1 cellular context compared by ENCODE assay signal in the genomic region with DNA sequence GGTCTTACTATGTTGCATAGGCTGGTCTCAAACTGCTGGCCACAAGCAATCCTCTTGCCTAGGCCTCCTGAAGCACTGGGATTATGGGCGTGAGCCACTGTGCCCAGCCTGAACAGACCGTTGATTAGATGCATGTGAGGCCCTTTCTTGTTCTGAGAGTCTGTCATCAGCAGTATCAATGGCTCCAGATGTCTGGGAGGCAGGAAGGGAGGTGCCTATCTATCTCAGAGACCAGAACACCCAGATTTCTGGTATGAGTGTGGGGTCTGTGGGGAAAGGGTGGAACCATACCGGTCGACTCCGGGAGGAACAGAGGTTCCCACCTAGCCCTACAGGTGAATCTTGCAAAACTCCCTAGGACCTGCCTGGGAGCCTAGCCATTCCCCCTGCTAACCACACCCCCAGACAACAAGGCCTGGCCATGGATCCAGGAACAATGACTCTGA.
TF ChIP-seq lines count a peak whose summit lies in the region.

No MANE protein-coding gene starts in this region.

TF ChIP-seq in GM23338, 12 proteins besides CTCF, POLR2A, EP300 and RAD21 (continued from another document):
- TF ChIP-seq, protein P1, sequence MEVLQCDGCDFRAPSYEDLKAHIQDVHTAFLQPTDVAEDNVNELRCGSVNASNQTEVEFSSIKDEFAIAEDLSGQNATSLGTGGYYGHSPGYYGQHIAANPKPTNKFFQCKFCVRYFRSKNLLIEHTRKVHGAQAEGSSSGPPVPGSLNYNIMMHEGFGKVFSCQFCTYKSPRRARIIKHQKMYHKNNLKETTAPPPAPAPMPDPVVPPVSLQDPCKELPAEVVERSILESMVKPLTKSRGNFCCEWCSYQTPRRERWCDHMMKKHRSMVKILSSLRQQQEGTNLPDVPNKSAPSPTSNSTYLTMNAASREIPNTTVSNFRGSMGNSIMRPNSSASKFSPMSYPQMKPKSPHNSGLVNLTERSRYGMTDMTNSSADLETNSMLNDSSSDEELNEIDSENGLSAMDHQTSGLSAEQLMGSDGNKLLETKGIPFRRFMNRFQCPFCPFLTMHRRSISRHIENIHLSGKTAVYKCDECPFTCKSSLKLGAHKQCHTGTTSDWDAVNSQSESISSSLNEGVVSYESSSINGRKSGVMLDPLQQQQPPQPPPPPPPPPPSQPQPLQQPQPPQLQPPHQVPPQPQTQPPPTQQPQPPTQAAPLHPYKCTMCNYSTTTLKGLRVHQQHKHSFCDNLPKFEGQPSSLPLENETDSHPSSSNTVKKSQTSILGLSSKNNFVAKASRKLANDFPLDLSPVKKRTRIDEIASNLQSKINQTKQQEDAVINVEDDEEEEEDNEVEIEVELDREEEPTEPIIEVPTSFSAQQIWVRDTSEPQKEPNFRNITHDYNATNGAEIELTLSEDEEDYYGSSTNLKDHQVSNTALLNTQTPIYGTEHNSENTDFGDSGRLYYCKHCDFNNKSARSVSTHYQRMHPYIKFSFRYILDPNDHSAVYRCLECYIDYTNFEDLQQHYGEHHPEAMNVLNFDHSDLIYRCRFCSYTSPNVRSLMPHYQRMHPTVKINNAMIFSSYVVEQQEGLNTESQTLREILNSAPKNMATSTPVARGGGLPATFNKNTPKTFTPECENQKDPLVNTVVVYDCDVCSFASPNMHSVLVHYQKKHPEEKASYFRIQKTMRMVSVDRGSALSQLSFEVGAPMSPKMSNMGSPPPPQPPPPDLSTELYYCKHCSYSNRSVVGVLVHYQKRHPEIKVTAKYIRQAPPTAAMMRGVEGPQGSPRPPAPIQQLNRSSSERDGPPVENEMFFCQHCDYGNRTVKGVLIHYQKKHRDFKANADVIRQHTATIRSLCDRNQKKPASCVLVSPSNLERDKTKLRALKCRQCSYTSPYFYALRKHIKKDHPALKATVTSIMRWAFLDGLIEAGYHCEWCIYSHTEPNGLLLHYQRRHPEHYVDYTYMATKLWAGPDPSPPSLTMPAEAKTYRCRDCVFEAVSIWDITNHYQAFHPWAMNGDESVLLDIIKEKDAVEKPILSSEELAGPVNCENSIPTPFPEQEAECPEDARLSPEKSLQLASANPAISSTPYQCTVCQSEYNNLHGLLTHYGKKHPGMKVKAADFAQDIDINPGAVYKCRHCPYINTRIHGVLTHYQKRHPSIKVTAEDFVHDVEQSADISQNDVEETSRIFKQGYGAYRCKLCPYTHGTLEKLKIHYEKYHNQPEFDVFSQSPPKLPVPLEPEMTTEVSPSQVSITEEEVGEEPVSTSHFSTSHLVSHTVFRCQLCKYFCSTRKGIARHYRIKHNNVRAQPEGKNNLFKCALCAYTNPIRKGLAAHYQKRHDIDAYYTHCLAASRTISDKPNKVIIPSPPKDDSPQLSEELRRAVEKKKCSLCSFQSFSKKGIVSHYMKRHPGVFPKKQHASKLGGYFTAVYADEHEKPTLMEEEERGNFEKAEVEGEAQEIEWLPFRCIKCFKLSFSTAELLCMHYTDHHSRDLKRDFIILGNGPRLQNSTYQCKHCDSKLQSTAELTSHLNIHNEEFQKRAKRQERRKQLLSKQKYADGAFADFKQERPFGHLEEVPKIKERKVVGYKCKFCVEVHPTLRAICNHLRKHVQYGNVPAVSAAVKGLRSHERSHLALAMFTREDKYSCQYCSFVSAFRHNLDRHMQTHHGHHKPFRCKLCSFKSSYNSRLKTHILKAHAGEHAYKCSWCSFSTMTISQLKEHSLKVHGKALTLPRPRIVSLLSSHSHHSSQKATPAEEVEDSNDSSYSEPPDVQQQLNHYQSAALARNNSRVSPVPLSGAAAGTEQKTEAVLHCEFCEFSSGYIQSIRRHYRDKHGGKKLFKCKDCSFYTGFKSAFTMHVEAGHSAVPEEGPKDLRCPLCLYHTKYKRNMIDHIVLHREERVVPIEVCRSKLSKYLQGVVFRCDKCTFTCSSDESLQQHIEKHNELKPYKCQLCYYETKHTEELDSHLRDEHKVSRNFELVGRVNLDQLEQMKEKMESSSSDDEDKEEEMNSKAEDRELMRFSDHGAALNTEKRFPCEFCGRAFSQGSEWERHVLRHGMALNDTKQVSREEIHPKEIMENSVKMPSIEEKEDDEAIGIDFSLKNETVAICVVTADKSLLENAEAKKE (CRISPR knock-in tag; IDR thresholded peaks at IDR 0.05), result no peak
- TF ChIP-seq, protein P2, sequence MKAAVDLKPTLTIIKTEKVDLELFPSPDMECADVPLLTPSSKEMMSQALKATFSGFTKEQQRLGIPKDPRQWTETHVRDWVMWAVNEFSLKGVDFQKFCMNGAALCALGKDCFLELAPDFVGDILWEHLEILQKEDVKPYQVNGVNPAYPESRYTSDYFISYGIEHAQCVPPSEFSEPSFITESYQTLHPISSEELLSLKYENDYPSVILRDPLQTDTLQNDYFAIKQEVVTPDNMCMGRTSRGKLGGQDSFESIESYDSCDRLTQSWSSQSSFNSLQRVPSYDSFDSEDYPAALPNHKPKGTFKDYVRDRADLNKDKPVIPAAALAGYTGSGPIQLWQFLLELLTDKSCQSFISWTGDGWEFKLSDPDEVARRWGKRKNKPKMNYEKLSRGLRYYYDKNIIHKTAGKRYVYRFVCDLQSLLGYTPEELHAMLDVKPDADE (IDR thresholded peaks at IDR 0.05), result no peak
- TF ChIP-seq STAT1 (IDR thresholded peaks at IDR 0.05; ENCODE audit: unreplicated experiment) (no peak), NANOG (IDR thresholded peaks at IDR 0.05; ENCODE audit: borderline replicate concordance) (no peak), JUNB (IDR thresholded peaks at IDR 0.05; ENCODE audit: unreplicated experiment) (no peak), EZH2 (IDR thresholded peaks at IDR 0.05; ENCODE audit: low read depth, unreplicated experiment) (no peak)
- TF ChIP-seq, protein P3, sequence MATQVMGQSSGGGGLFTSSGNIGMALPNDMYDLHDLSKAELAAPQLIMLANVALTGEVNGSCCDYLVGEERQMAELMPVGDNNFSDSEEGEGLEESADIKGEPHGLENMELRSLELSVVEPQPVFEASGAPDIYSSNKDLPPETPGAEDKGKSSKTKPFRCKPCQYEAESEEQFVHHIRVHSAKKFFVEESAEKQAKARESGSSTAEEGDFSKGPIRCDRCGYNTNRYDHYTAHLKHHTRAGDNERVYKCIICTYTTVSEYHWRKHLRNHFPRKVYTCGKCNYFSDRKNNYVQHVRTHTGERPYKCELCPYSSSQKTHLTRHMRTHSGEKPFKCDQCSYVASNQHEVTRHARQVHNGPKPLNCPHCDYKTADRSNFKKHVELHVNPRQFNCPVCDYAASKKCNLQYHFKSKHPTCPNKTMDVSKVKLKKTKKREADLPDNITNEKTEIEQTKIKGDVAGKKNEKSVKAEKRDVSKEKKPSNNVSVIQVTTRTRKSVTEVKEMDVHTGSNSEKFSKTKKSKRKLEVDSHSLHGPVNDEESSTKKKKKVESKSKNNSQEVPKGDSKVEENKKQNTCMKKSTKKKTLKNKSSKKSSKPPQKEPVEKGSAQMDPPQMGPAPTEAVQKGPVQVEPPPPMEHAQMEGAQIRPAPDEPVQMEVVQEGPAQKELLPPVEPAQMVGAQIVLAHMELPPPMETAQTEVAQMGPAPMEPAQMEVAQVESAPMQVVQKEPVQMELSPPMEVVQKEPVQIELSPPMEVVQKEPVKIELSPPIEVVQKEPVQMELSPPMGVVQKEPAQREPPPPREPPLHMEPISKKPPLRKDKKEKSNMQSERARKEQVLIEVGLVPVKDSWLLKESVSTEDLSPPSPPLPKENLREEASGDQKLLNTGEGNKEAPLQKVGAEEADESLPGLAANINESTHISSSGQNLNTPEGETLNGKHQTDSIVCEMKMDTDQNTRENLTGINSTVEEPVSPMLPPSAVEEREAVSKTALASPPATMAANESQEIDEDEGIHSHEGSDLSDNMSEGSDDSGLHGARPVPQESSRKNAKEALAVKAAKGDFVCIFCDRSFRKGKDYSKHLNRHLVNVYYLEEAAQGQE (IDR thresholded peaks at IDR 0.05; ENCODE audit: unreplicated experiment), result no peak
